1 cellular context compared by ENCODE assay signal in the genomic region with DNA sequence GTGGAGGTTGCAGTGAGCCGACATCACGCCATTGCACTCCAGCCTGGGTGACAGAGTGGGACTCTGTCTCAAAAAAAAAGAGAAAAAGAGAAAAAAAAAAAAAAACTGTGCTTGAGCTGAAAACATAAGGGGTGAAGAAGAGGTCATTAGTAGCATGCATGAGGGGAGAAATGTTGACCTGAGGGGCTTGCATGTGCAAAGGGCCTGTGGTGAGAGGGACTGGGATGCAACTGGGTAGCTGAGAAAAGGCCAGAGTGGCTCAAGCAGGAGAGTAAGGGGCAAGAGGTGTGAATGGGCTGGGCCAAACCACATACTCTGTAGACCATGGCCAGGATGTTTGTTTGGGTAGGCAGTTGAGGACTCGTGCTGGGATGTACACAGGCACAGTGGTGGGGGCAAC.
TF ChIP-seq lines count a peak whose summit lies in the region.

No MANE protein-coding gene starts in this region.

TF ChIP-seq in IMR-90, 13 proteins besides CTCF, POLR2A, EP300 and RAD21:
- no peak for TF ChIP-seq RCOR1 (IDR thresholded peaks at IDR 0.05; ENCODE audit: insufficient replicate concordance, low read length)
- TF ChIP-seq CEBPB (IDR thresholded peaks at IDR 0.05; ENCODE audit: low read depth, low read length): no peak
- no peak for TF ChIP-seq RFX5 (IDR thresholded peaks at IDR 0.05; ENCODE audit: low read depth, low read length)
